ENCODE assay signal across 8 cellular contexts in the genomic region with DNA sequence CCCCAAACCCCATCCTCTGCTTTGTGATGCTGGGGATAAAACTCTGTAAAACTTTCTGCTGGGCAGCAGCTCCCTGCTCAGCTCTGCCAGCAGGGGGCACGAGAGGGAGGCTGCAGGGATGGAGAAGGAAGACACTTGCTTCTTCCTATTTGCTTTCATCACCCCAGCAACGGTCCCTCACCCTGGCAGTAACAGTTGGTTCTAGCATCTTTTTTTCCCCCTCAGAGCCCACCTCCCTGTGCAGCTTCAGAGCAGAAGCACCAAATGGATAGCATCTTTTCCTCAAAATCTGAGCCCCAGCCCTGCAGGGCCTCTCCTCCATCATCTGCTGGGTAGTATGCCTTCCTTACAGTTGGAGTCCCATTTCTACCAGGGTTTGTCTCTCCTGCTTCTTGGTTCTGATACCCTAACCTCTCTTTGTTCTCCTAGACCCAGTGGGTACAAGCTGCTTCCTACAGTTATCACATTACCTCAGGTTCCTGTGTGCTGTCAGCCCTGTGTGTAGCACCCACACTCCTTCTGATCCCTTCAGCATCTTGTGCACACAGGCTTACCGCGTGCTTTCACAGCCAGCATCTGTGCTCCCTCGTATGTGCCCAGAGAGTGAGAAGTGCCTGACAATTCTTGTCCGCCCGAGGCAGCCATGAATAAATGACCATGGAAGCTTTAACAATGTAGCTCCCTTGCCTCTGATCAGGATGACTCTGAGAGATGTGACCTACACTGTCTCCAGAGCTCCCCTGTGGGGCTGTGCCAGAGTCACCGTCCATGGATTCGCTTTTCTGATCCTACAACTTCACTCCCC. TPM values are rescaled to one million over a fixed set of nuclear protein-coding genes. Genes with fewer than 3 reads are reported as not detected.
DNase-seq lines count a peak whose midpoint lies in the region; ATAC-seq and TF ChIP-seq lines count a peak whose summit lies in the region.

No MANE protein-coding gene starts in this region.

- peaks cover 36% of the 10 kb centered on the region for H3K36me3 Mint-ChIP-seq in activated CD8-positive, alpha-beta T cell treated with anti-CD3 and anti-CD28 coated beads for 36 hours (ENCODE audit: low read depth)

- peak overlapping the region; percentile 36 for H3K9ac ChIP-seq in mesenchymal stem cell (ENCODE audit: low read length)

- peak overlapping the region; percentile 1 for H3K27ac Mint-ChIP-seq in activated CD8-positive, alpha-beta T cell treated with anti-CD3 and anti-CD28 coated beads for 36 hours

- peak overlapping the region in 1 of 2 experiments; percentile 74 for H3K14ac ChIP-seq in mesenchymal stem cell (ENCODE audit: low read length in 2 of 2)

- peaks cover 14% of the 10 kb centered on the region for H3K4me1 Mint-ChIP-seq in activated CD8-positive, alpha-beta T cell treated with anti-CD3 and anti-CD28 coated beads for 36 hours (ENCODE audit: low read depth)

- no peaks in the 10 kb centered on the region for H3K36me3 ChIP-seq in mesenchymal stem cell (ENCODE audit: control insufficient read depth in 1 of 2, insufficient read depth in 2 of 2, low read depth in 1 of 2, low read length in 2 of 2)

- H3K23ac ChIP-seq in mesenchymal stem cell (ENCODE audit: low read length in 2 of 2) = no peak overlapping the region

- DNase-seq in NCI-H2081 (lab: John Stamatoyannopoulos, UW) = peak; percentile 39 to 43
- DNase-seq in NCI-H2081 treated with DMSO at 0.1 percent for 48 hours (lab: John Stamatoyannopoulos, UW) = no peak
- DNase-seq in NCI-H748 treated with DMSO at 0.1 percent for 48 hours (lab: John Stamatoyannopoulos, UW) = peak; percentile 7
- DNase-seq in activated CD8-positive, alpha-beta T cell treated with anti-CD3 and anti-CD28 coated beads for 36 hours = peak; percentile 83
- DNase-seq in dermis microvascular lymphatic vessel endothelial cell (ENCODE audit: low read depth in 2 of 2) = peak; percentile 58 to 74
- peak; percentile 81 for DNase-seq in mesenchymal stem cell
- peak; percentile 36 to 73 for DNase-seq in stimulated activated CD8-positive, alpha-beta memory T cell treated with anti-CD3 and anti-CD28 coated beads, Interleukin-2, amount 100 ng/mL, for 1 hour (ENCODE audit: low read depth in 2 of 2)

- TF ChIP-seq CTCF in activated CD8-positive, alpha-beta T cell treated with anti-CD3 and anti-CD28 coated beads for 36 hours (IDR thresholded peaks at IDR 0.05) = peak; percentile 97

- no peak overlapping the region for H3K4me3 ChIP-seq in mesenchymal stem cell (ENCODE audit: insufficient read depth in 1 of 2, low read depth in 1 of 2, low read length in 2 of 2)

- ATAC-seq in HG03135 (IDR thresholded peaks at IDR 0.05; ENCODE audit: unreplicated experiment) = peak; percentile 88
- peak; percentile 89 for ATAC-seq in activated CD8-positive, alpha-beta T cell treated with anti-CD3 and anti-CD28 coated beads for 36 hours

- no peaks in the 10 kb centered on the region for H3K27me3 ChIP-seq in mesenchymal stem cell (ENCODE audit: control insufficient read depth in 1 of 2, insufficient read depth in 1 of 2, low read length in 2 of 2)

- CTCF ChIA-PET in activated CD8-positive, alpha-beta T cell treated with anti-CD3 and anti-CD28 coated beads for 36 hours (lab: Charles Lee) = interaction anchor here (0.6 to 9.1 kb wide), 54 partner anchors 10 to 307 kb away, joined by 3 to 159 read pairs (median 4); a partner anchor contains a TSS

- peak overlapping the region; percentile 24 to 83 for H3K18ac ChIP-seq in mesenchymal stem cell (ENCODE audit: low read depth in 1 of 2, low read length in 2 of 2)

- H2AK5ac ChIP-seq in mesenchymal stem cell (ENCODE audit: low read length, severe bottlenecking) = no peak overlapping the region

- no peaks in the 10 kb centered on the region for H3K9me3 ChIP-seq in mesenchymal stem cell (ENCODE audit: control insufficient read depth, low read length)

- peak overlapping the region; percentile 33 for H4K8ac ChIP-seq in mesenchymal stem cell (ENCODE audit: low read length)

- H3K4ac ChIP-seq in mesenchymal stem cell (ENCODE audit: low read depth in 1 of 2, low read length in 2 of 2) = no peak overlapping the region

- POLR2A ChIA-PET in activated CD8-positive, alpha-beta T cell treated with anti-CD3 and anti-CD28 coated beads for 36 hours (lab: Charles Lee) = interaction anchor here (0.8 kb wide), 1 partner anchor 165 kb away, joined by 3 read pairs; no protein-coding TSS in a partner anchor

- peak overlapping the region; percentile 13 for H2BK120ac ChIP-seq in mesenchymal stem cell (ENCODE audit: low read depth, low read length)

- H2BK15ac ChIP-seq in mesenchymal stem cell (ENCODE audit: low read depth, poor library complexity, severe bottlenecking) = peak overlapping the region; percentile 21

- H2AFZ ChIP-seq in mesenchymal stem cell (ENCODE audit: low read depth, low read length) = peak overlapping the region; percentile 89

- no peak overlapping the region for H3K27ac ChIP-seq in mesenchymal stem cell (ENCODE audit: low read length, poor library complexity, severe bottlenecking)

- no peaks in the 10 kb centered on the region for H3K27me3 Mint-ChIP-seq in activated CD8-positive, alpha-beta T cell treated with anti-CD3 and anti-CD28 coated beads for 36 hours

- H2BK5ac ChIP-seq in mesenchymal stem cell (ENCODE audit: low read depth, low read length, poor library complexity, severe bottlenecking) = no peak overlapping the region

- H3K4me2 ChIP-seq in mesenchymal stem cell (ENCODE audit: low read length, poor library complexity, severe bottlenecking) = no peak overlapping the region

- intact Hi-C loops in activated CD8-positive, alpha-beta T cell treated with anti-CD3 and anti-CD28 coated beads for 36 hours (cut with micrococcal nuclease) = loop anchor here (2.0 to 5.0 kb wide), 2 partner anchors 135 to 192 kb away; no protein-coding TSS in a partner anchor

- H4K91ac ChIP-seq in mesenchymal stem cell (ENCODE audit: low read length) = peak overlapping the region; percentile 29

- no peak overlapping the region for H3K4me3 Mint-ChIP-seq in activated CD8-positive, alpha-beta T cell treated with anti-CD3 and anti-CD28 coated beads for 36 hours

- peaks cover 4% of the 10 kb centered on the region for H3K4me1 ChIP-seq in mesenchymal stem cell (ENCODE audit: control insufficient read depth, insufficient read depth, low read depth, low read length)

- H3K79me1 ChIP-seq in mesenchymal stem cell (replicated peaks; ENCODE audit: low read length, poor library complexity, severe bottlenecking) = peaks cover 28% of the 10 kb centered on the region

- peak overlapping the region in 1 of 2 experiments; percentile 74 for H2BK12ac ChIP-seq in mesenchymal stem cell (ENCODE audit: low read length in 2 of 2)

- H3K9me3 Mint-ChIP-seq in activated CD8-positive, alpha-beta T cell treated with anti-CD3 and anti-CD28 coated beads for 36 hours = no peaks in the 10 kb centered on the region

- WGBS in mesenchymal stem cell = 74% methylated on average over 9 of the region's 9 CpGs

RNA-seq across cellular contexts. Expression of a gene that starts 14.5 kb away (rescaled TPM):
- total RNA-seq in activated CD8-positive, alpha-beta T cell treated with anti-CD3 and anti-CD28 coated beads for 36 hours = 10 to 100 TPM; 24.5 to 30.5 TPM
- 2.0 and 3.1 TPM in 2 replicates for total RNA-seq in dermis microvascular lymphatic vessel endothelial cell
- 2.7 TPM for polyA plus RNA-seq in mesenchymal stem cell (2013, experiment 1 of 2)
- 3.1 TPM for polyA plus RNA-seq in mesenchymal stem cell (2013, experiment 2 of 2)

RNA-seq across cellular contexts. Expression of a gene that starts 29.1 kb away (rescaled TPM):
- total RNA-seq in activated CD8-positive, alpha-beta T cell treated with anti-CD3 and anti-CD28 coated beads for 36 hours = not detected
- not detected in 2 replicates for total RNA-seq in dermis microvascular lymphatic vessel endothelial cell
- polyA plus RNA-seq in mesenchymal stem cell (2013, experiment 1 of 2) = not detected
- polyA plus RNA-seq in mesenchymal stem cell (2013, experiment 2 of 2) = not detected

RNA-seq across cellular contexts. Expression of a gene that starts 34.3 kb away (rescaled TPM):
- total RNA-seq in activated CD8-positive, alpha-beta T cell treated with anti-CD3 and anti-CD28 coated beads for 36 hours = under 1 TPM; 0.69 to 0.99 TPM
- not detected in 2 replicates for total RNA-seq in dermis microvascular lymphatic vessel endothelial cell
- polyA plus RNA-seq in mesenchymal stem cell (2013, experiment 1 of 2) = 0.72 TPM
- polyA plus RNA-seq in mesenchymal stem cell (2013, experiment 2 of 2) = 0.84 TPM
